ENCODE assay signal across 1 cellular context in the genomic region with DNA sequence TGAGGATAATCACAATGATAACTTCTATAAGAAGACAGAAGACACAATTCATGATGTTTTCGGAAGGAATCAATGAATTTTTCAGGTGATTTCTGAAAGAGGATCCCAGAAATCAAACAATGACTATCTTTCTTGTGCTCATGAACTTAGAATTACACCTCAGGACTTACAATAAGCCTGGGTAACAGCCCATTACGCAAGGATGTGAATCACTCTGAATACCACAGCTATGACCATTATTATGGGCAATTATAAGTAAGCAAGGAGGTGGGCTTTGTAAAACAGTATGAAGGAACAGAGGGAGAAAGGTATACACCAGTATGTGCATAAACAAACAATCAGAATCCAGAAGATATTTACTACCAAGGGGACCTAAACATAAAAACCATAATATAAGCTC.
TF ChIP-seq lines count a peak whose summit lies in the region.

No MANE protein-coding gene starts in this region.

TF ChIP-seq in A549, 52 proteins besides CTCF, POLR2A, EP300 and RAD21 (continued from another document):
- peak; percentile 49; the same call in 1 of the 2 replicates for TF ChIP-seq GATA3 (IDR thresholded peaks at IDR 0.05; ENCODE audit: borderline replicate concordance)
- TF ChIP-seq, protein P1, sequence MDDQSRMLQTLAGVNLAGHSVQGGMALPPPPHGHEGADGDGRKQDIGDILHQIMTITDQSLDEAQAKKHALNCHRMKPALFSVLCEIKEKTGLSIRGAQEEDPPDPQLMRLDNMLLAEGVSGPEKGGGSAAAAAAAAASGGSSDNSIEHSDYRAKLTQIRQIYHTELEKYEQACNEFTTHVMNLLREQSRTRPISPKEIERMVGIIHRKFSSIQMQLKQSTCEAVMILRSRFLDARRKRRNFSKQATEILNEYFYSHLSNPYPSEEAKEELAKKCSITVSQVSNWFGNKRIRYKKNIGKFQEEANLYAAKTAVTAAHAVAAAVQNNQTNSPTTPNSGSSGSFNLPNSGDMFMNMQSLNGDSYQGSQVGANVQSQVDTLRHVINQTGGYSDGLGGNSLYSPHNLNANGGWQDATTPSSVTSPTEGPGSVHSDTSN (IDR thresholded peaks at IDR 0.05) = no peak
- no peak for TF ChIP-seq CBX2 (IDR thresholded peaks at IDR 0.05; ENCODE audit: borderline replicate concordance, low read depth)
- no peak for TF ChIP-seq NPAS2 (CRISPR knock-in tag; IDR thresholded peaks at IDR 0.05; ENCODE audit: borderline replicate concordance)
- TF ChIP-seq HOXB13 (CRISPR knock-in tag; IDR thresholded peaks at IDR 0.05; ENCODE audit: low read depth) = no peak
- TF ChIP-seq ZNF302 (CRISPR knock-in tag; IDR thresholded peaks at IDR 0.05) = no peak
- TF ChIP-seq CEBPB (IDR thresholded peaks at IDR 0.05) = peak; percentile 90 to 97
- TF ChIP-seq CHD2 (IDR thresholded peaks at IDR 0.05; ENCODE audit: low read length, partially characterized antibody) = no peak
- no peak for TF ChIP-seq HEYL (CRISPR knock-in tag; IDR thresholded peaks at IDR 0.05)
- TF ChIP-seq NR3C1 (IDR thresholded peaks at IDR 0.05) = no peak
- TF ChIP-seq FOSL2 (IDR thresholded peaks at IDR 0.05) = peak; percentile 80
- peak; percentile 92 for TF ChIP-seq FOSL2 (CRISPR knock-in tag; IDR thresholded peaks at IDR 0.05)
- TF ChIP-seq FOSB (CRISPR knock-in tag; IDR thresholded peaks at IDR 0.05) = no peak
- no peak for TF ChIP-seq MAX (IDR thresholded peaks at IDR 0.05)
- TF ChIP-seq RFX5 (IDR thresholded peaks at IDR 0.05) = no peak
- 0 out of 5 replicates have a peak, but pooled peaks of 1 of the 2 experiments have one; percentile 22 for TF ChIP-seq JUN (IDR thresholded peaks at IDR 0.05)
- TF ChIP-seq, protein P2, sequence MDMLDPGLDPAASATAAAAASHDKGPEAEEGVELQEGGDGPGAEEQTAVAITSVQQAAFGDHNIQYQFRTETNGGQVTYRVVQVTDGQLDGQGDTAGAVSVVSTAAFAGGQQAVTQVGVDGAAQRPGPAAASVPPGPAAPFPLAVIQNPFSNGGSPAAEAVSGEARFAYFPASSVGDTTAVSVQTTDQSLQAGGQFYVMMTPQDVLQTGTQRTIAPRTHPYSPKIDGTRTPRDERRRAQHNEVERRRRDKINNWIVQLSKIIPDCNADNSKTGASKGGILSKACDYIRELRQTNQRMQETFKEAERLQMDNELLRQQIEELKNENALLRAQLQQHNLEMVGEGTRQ (IDR thresholded peaks at IDR 0.05) = no peak
- TF ChIP-seq ESRRA (IDR thresholded peaks at IDR 0.05; ENCODE audit: borderline replicate concordance, low read length) = no peak
- TF ChIP-seq, protein P3, sequence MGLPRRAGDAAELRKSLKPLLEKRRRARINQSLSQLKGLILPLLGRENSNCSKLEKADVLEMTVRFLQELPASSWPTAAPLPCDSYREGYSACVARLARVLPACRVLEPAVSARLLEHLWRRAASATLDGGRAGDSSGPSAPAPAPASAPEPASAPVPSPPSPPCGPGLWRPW (IDR thresholded peaks at IDR 0.05) = no peak
- no peak for TF ChIP-seq HDAC2 (IDR thresholded peaks at IDR 0.05)
TF ChIP-seq in A549: peak in this region for 5.
